In genomic region chr7:52540041-52540440, GRCh38 we compare ENCODE assay signal across 22 cellular contexts.
DNase-seq lines count a peak whose midpoint lies in the region; FAIRE-seq and TF ChIP-seq lines count a peak whose summit lies in the region.
"Had no signal": no experiment of that assay in that cellular context is flagged by ENCODE, and none has a peak within 500 bp of the region (broad histone marks: within the 10 kb centered on the region; RNA-seq: fewer than 3 reads in every experiment).

No MANE protein-coding gene starts in this region.

- H3K4me3 ChIP-seq in small intestine (ENCODE audit: low read depth in 1 of 2, low read length in 2 of 2) (no peak overlapping the region), lower leg skin (ENCODE audit: low read depth, poor library complexity, severe bottlenecking) (no peak overlapping the region)
- H3K4me3 ChIP-seq: GM23248 had no signal

- H3K4me1 ChIP-seq in small intestine (ENCODE audit: control insufficient read depth in 2 of 2, insufficient read depth in 1 of 2, low read depth in 1 of 2, low read length in 1 of 2), result no peaks in the 10 kb centered on the region

- H3K36me3 ChIP-seq in small intestine (ENCODE audit: control insufficient read depth in 2 of 2, insufficient read depth in 2 of 2, low read length in 2 of 2), result no peaks in the 10 kb centered on the region
- H3K36me3 ChIP-seq: neutrophil had no signal

- DNase-seq in SIG-M5 treated with dmso at 0.1 percent for 504 hours (lab: John Stamatoyannopoulos, UW; ENCODE audit: unreplicated experiment), result peak; percentile 2
- no peak for DNase-seq in SIG-M5 (lab: John Stamatoyannopoulos, UW)
- peak; percentile 38 for DNase-seq in RCC 7860 (ENCODE audit: low spot score)
- peak; percentile 76 for DNase-seq in epithelial cell of prostate (ENCODE audit: low read depth, low spot score)
- DNase-seq in small intestine, result peak; percentile 8
- no peak for DNase-seq in putamen (ENCODE audit: low spot score)
- no peak for DNase-seq in lower leg skin (ENCODE audit: low spot score in 2 of 2)
- no peak for DNase-seq in hepatic stellate cell (ENCODE audit: low spot score)
- DNase-seq: activated CD4-positive, alpha-beta T cell treated with anti-CD3 and anti-CD28 coated beads for 36 hours; activated naive CD4-positive, alpha-beta T cell treated with anti-CD3 and anti-CD28 coated beads, Interleukin-2, amount 10 ng/mL, durations not matched to agents 7 days and 5 days; amygdala; CD4-positive, alpha-beta memory T cell; central memory CD4-positive, alpha-beta T cell; GM23248; Kasumi-1; NCI-H1105; NCI-H2029 treated with DMSO at 0.1 percent for 48 hours; NCI-H774 had no signal

- no peak for FAIRE-seq in RCC 7860 (lab: Jason Lieb, UNC)
- no peak for FAIRE-seq in small intestine (lab: Jason Lieb, UNC)
- FAIRE-seq: endometrium, G401.6 had no signal

- TF ChIP-seq CTCF in lower leg skin (IDR thresholded peaks at IDR 0.05), result no peak

- no peak overlapping the region for H3K27ac ChIP-seq in epithelial cell of prostate
- no peak overlapping the region for H3K27ac ChIP-seq in small intestine (ENCODE audit: low read depth in 1 of 2, low read length in 1 of 2)
- H3K27ac ChIP-seq: 22Rv1, GM23248, neutrophil had no signal

- no peaks in the 10 kb centered on the region for H3K9me3 ChIP-seq in small intestine (ENCODE audit: control insufficient read depth, low read depth)
- H3K9me3 ChIP-seq: neutrophil had no signal

- 37 to 72% (median 69%) methylated on average over 2 of the region's 2 CpGs for WGBS in small intestine, 3 donors
- 62 to 68% methylated on average over 2 of the region's 2 CpGs for WGBS in lower leg skin, 2 donors

- no peaks in the 10 kb centered on the region for H3K27me3 ChIP-seq in small intestine (ENCODE audit: control insufficient read depth in 2 of 2, insufficient read depth in 2 of 2, low read length in 2 of 2)
- H3K27me3 ChIP-seq: neutrophil had no signal

- no peak for TF ChIP-seq POLR2A in lower leg skin (IDR thresholded peaks at IDR 0.05)

- intact Hi-C loops in lower leg skin (cut with DNase I; ENCODE audit: low total_unique reads), result no loop called here

Comparison
In these comparisons a context has a peak if more than half of its experiments do, and no peak if none do; other contexts are left out.
1. DNase-seq: peak in SIG-M5 treated with dmso at 0.1 percent for 504 hours (single experiment), RCC 7860 (single experiment), epithelial cell of prostate (single experiment) and small intestine (single experiment); none in SIG-M5 (single experiment), putamen (single experiment), lower leg skin (0 of 2) and hepatic stellate cell (single experiment).